ENCODE assay signal across 8 cellular contexts in the genomic region with DNA sequence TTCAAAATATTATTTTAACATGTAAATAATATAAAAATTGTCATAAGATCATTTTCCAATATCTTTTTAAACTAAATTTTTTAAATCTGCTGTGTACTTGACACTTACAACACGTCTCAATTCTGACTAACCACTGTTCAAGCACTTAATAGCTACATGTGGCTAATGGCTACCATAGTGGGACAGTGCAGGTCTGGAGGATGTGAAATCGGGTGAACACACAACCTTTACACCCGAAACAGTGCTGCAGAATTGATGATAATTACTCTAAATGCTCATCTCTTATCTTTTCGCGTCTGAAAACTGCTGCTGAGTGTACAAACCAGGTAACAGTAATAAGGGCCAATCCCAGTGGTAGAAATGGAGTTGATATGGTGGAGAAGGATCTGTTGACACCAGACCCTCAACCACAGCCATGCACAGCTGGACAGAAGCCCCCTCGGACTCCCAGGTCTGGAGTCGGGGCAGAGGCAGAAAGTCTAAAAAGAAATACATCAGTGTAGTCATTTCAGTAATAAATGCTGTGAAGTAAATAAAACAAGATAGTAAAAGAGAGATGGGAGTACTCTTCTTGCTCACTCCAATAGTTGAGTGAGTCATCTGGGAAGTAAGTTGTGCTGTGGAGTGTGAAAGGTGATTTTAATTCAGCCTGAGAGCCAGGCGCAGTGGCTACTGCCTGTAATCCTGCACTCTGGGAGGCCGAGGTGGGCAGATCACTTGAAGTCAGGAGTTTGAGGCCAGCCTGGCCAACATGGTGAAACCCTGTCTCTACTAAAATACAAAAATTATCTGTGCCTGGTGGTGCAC.
DNase-seq lines count a peak whose midpoint lies in the region; ATAC-seq lines count a peak whose summit lies in the region.

No MANE protein-coding gene starts in this region.

- intact Hi-C loops in activated CD4-positive, alpha-beta memory T cell treated with anti-CD3 and anti-CD28 coated beads for 36 hours (cut with micrococcal nuclease) = loop anchor here (1.0 to 10.0 kb wide), 2 partner anchors 320 to 375 kb away; a partner anchor contains a TSS

- H3K4me1 Mint-ChIP-seq in activated CD4-positive, alpha-beta memory T cell treated with anti-CD3 and anti-CD28 coated beads for 36 hours (ENCODE audit: low read depth) = peaks cover 27% of the 10 kb centered on the region

- no peaks in the 10 kb centered on the region for H3K9me3 Mint-ChIP-seq in activated CD4-positive, alpha-beta memory T cell treated with anti-CD3 and anti-CD28 coated beads for 36 hours

- CTCF ChIA-PET in activated CD4-positive, alpha-beta memory T cell treated with anti-CD3 and anti-CD28 coated beads for 36 hours (lab: Charles Lee) = interaction anchor here (0.6 to 1.1 kb wide), 2 partner anchors 61 to 319 kb away, joined by 3 to 4 read pairs; no protein-coding TSS in a partner anchor

- POLR2A ChIA-PET in activated CD4-positive, alpha-beta memory T cell treated with anti-CD3 and anti-CD28 coated beads for 36 hours (lab: Charles Lee) = interaction anchor here (1.0 kb wide), 1 partner anchor 12 kb away, joined by 3 read pairs; no protein-coding TSS in a partner anchor

- ATAC-seq in GM18909 (IDR thresholded peaks at IDR 0.05; ENCODE audit: poor library complexity, unreplicated experiment) (peak; percentile 94), HG02840 (IDR thresholded peaks at IDR 0.05; ENCODE audit: low FRiP score, unreplicated experiment) (peak; percentile 92)

- peaks cover 21% of the 10 kb centered on the region for H3K27me3 Mint-ChIP-seq in activated CD4-positive, alpha-beta memory T cell treated with anti-CD3 and anti-CD28 coated beads for 36 hours

- peak; percentile 23 for DNase-seq in activated CD4-positive, alpha-beta memory T cell treated with anti-CD3 and anti-CD28 coated beads for 36 hours
- DNase-seq in retina (peak; percentile 35), NCI-H510A treated with DMSO at 0.1 percent for 48 hours (lab: John Stamatoyannopoulos, UW) (no peak), NCI-H128 (lab: John Stamatoyannopoulos, UW; ENCODE audit: unreplicated experiment) (no peak), A172 (ENCODE audit: low spot score) (no peak)
- no peak for DNase-seq in stimulated activated CD4-positive, alpha-beta T cell treated with anti-CD3 and anti-CD28 coated beads, Interleukin-4, amount 100 ng/mL, for 24 hours

- H3K36me3 Mint-ChIP-seq in activated CD4-positive, alpha-beta memory T cell treated with anti-CD3 and anti-CD28 coated beads for 36 hours = peaks cover 3% of the 10 kb centered on the region

- no peak overlapping the region for H3K4me3 Mint-ChIP-seq in activated CD4-positive, alpha-beta memory T cell treated with anti-CD3 and anti-CD28 coated beads for 36 hours

- peak overlapping the region; percentile 73 for H3K27ac Mint-ChIP-seq in activated CD4-positive, alpha-beta memory T cell treated with anti-CD3 and anti-CD28 coated beads for 36 hours

Comparison
In these comparisons a context has a peak if more than half of its experiments do, and no peak if none do; other contexts are left out.
1. DNase-seq: peak in activated CD4-positive, alpha-beta memory T cell treated with anti-CD3 and anti-CD28 coated beads for 36 hours (single experiment) and retina (single experiment); none in NCI-H510A treated with DMSO at 0.1 percent for 48 hours (single experiment), NCI-H128 (single experiment), stimulated activated CD4-positive, alpha-beta T cell treated with anti-CD3 and anti-CD28 coated beads, Interleukin-4, amount 100 ng/mL, for 24 hours (single experiment) and A172 (single experiment).